ENCODE assay signal across 2 cellular contexts in the genomic region with DNA sequence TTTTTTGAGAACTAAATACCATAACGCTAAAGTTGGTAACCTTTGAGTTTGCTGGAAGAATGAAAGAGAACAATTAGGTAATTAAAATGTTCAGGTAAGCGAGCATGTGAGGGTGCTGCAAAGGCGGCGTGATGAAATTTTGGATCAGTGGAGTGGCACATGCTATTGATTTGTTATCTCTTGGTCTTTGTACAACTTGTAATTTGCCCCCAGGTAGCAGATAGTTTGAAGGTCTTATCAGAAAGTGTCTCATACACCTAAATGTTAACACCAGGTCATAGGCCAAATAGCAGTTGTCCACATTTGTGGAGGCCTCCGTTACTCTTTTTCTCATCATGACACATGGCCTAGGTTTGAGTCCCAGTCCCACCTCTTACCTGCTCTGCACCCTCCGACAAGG.
TF ChIP-seq lines count a peak whose summit lies in the region.

No MANE protein-coding gene starts in this region.

TF ChIP-seq in IMR-90, 13 proteins besides CTCF, POLR2A, EP300 and RAD21:
- TF ChIP-seq USF2 (IDR thresholded peaks at IDR 0.05; ENCODE audit: low read depth, low read length) (no peak), CEBPB (IDR thresholded peaks at IDR 0.05; ENCODE audit: low read depth, low read length) (no peak), RFX5 (IDR thresholded peaks at IDR 0.05; ENCODE audit: low read depth, low read length) (no peak), CHD1 (IDR thresholded peaks at IDR 0.05; ENCODE audit: low read depth, low read length) (no peak), SMC3 (IDR thresholded peaks at IDR 0.05; ENCODE audit: low read depth, low read length) (no peak), BHLHE40 (IDR thresholded peaks at IDR 0.05; ENCODE audit: low read depth, low read length) (no peak), MAZ (IDR thresholded peaks at IDR 0.05; ENCODE audit: borderline replicate concordance, low read depth, low read length) (no peak), MXI1 (IDR thresholded peaks at IDR 0.05; ENCODE audit: borderline replicate concordance, low read depth, low read length) (no peak), NFE2L2 (IDR thresholded peaks at IDR 0.05; ENCODE audit: low read depth, low read length) (no peak), MAFK (IDR thresholded peaks at IDR 0.05; ENCODE audit: low read depth, low read length) (no peak), RCOR1 (IDR thresholded peaks at IDR 0.05; ENCODE audit: insufficient replicate concordance, low read length) (no peak), FOS (IDR thresholded peaks at IDR 0.05; ENCODE audit: low read depth, low read length) (no peak)
- TF ChIP-seq, protein P1, sequence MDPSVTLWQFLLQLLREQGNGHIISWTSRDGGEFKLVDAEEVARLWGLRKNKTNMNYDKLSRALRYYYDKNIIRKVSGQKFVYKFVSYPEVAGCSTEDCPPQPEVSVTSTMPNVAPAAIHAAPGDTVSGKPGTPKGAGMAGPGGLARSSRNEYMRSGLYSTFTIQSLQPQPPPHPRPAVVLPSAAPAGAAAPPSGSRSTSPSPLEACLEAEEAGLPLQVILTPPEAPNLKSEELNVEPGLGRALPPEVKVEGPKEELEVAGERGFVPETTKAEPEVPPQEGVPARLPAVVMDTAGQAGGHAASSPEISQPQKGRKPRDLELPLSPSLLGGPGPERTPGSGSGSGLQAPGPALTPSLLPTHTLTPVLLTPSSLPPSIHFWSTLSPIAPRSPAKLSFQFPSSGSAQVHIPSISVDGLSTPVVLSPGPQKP (IDR thresholded peaks at IDR 0.05; ENCODE audit: borderline replicate concordance, low read depth, low read length) = no peak

TF ChIP-seq in liver, 16 proteins besides CTCF, POLR2A, EP300 and RAD21:
- TF ChIP-seq FOXA1 (IDR thresholded peaks at IDR 0.05) (peak; percentile 66), FOXA2 (IDR thresholded peaks at IDR 0.05) (peak; percentile 71), JUND (IDR thresholded peaks at IDR 0.05) (peak; percentile 67 to 93), RXRA (IDR thresholded peaks at IDR 0.05) (peak; percentile 87 to 97), NR2F2 (IDR thresholded peaks at IDR 0.05) (peak; percentile 83), SP1 (IDR thresholded peaks at IDR 0.05) (peak; percentile 80), REST (IDR thresholded peaks at IDR 0.05) (peak; percentile 74), EGR1 (IDR thresholded peaks at IDR 0.05; ENCODE audit: low read depth in 2 of 2) (peak in 1 of 2 donors; percentile 76), ATF3 (IDR thresholded peaks at IDR 0.05) (peak; percentile 84), HNF4G (IDR thresholded peaks at IDR 0.05) (peak; percentile 80), TAF1 (conservative IDR thresholded peaks at IDR 0.05) (no peak), HNF4A (conservative IDR thresholded peaks at IDR 0.05) (peak; percentile 95 to 99), YY1 (IDR thresholded peaks at IDR 0.05) (peak; percentile 86), GABPA (IDR thresholded peaks at IDR 0.05 in 1 of 2, conservative IDR thresholded peaks at IDR 0.05 in 1 of 2) (peak in 1 of 2 donors; percentile 57)
- TF ChIP-seq, protein P2, sequence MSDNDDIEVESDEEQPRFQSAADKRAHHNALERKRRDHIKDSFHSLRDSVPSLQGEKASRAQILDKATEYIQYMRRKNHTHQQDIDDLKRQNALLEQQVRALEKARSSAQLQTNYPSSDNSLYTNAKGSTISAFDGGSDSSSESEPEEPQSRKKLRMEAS (IDR thresholded peaks at IDR 0.05) = peak; percentile 95
- TF ChIP-seq, protein P3, sequence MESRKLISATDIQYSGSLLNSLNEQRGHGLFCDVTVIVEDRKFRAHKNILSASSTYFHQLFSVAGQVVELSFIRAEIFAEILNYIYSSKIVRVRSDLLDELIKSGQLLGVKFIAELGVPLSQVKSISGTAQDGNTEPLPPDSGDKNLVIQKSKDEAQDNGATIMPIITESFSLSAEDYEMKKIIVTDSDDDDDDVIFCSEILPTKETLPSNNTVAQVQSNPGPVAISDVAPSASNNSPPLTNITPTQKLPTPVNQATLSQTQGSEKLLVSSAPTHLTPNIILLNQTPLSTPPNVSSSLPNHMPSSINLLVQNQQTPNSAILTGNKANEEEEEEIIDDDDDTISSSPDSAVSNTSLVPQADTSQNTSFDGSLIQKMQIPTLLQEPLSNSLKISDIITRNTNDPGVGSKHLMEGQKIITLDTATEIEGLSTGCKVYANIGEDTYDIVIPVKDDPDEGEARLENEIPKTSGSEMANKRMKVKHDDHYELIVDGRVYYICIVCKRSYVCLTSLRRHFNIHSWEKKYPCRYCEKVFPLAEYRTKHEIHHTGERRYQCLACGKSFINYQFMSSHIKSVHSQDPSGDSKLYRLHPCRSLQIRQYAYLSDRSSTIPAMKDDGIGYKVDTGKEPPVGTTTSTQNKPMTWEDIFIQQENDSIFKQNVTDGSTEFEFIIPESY (IDR thresholded peaks at IDR 0.05) = peak; percentile 94
